13 cellular contexts compared by ENCODE assay signal in the genomic region with DNA sequence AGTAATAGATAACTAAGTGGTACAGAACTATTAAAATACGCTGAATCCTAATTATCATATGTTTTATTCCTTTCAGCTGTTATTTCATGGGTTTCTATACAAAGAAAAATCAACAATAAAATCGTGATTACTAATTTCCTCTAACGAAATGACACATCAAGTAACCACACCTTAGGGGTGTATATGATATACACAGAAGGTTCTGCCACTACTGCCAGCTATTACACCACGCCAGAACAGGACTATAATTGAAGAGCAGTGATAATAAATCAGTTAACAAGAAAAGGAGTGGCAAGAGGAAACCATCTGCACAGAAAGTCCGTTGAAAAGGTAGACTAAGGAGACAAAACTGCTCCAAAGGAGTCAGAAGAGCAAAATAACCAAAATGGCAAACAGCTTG. TPM values are rescaled to one million over a fixed set of nuclear protein-coding genes. Genes with fewer than 3 reads are reported as not detected.
DNase-seq lines count a peak whose midpoint lies in the region; ATAC-seq and TF ChIP-seq lines count a peak whose summit lies in the region.
"Had no signal": no experiment of that assay in that cellular context is flagged by ENCODE, and none has a peak within 500 bp of the region (broad histone marks: within the 10 kb centered on the region; RNA-seq: fewer than 3 reads in every experiment).

No MANE protein-coding gene starts in this region.

- peaks cover 53% of the 10 kb centered on the region for H3K36me3 Mint-ChIP-seq in Calu3 (ENCODE audit: insufficient read depth, unreplicated experiment)
- peaks cover 51% of the 10 kb centered on the region for H3K36me3 Mint-ChIP-seq in activated T-helper 17 cell treated with anti-CD3 and anti-CD28 coated beads, Interleukin-2, amount 50 U/mL, for 72 hours (ENCODE audit: low read depth)

- intact Hi-C loops in Calu3 (cut with micrococcal nuclease; ENCODE audit: unreplicated experiment) = no loop called here

- no peak for DNase-seq in Calu3
- no peak for DNase-seq in MG63
- DNase-seq in NAMALWA (ENCODE audit: low spot score) = no peak
- no peak for DNase-seq in stimulated activated CD4-positive, alpha-beta T cell treated with anti-CD3 and anti-CD28 coated beads, Interleukin-1b, Interleukin-23, amount 100 ng/mL, for 48 hours
- DNase-seq: COR-L47; NCI-H2171; psoas muscle; stimulated activated CD4-positive, alpha-beta T cell treated with anti-CD3 and anti-CD28 coated beads, Interleukin-2, amount 100 ng/mL, for 48 hours had no signal

- peak overlapping the region; percentile 68 to 77 for H3K27ac ChIP-seq in mucosa of rectum (ENCODE audit: low read depth in 2 of 2, low read length in 2 of 2)
- H3K27ac ChIP-seq: psoas muscle had no signal

- H3K9me3 ChIP-seq in MG63 (no peaks in the 10 kb centered on the region), mucosa of rectum (ENCODE audit: control insufficient read depth in 2 of 2, low read length in 2 of 2) (no peaks in the 10 kb centered on the region)
- H3K9me3 ChIP-seq: psoas muscle had no signal

- no TSS peak for BruUV-seq in Calu3 (replicated peaks; lab: Mats Ljungman, UMichigan)

- H3K27me3 Mint-ChIP-seq in Calu3 (ENCODE audit: unreplicated experiment) = no peaks in the 10 kb centered on the region
- no peaks in the 10 kb centered on the region for H3K27me3 Mint-ChIP-seq in activated T-helper 17 cell treated with anti-CD3 and anti-CD28 coated beads, Interleukin-2, amount 50 U/mL, for 72 hours

- H3K4me3 ChIP-seq in MG63 (0 out of 2 replicates have a peak overlapping the region, but pooled peaks have one; percentile 1), mucosa of rectum (ENCODE audit: low read length in 2 of 2) (peak overlapping the region in 1 of 2 donors; percentile 38)
- H3K4me3 ChIP-seq: psoas muscle had no signal

- H3K36me3 ChIP-seq in MG63 = peaks cover 54% of the 10 kb centered on the region
- peaks cover 2 to 3% of the 10 kb centered on the region in 2 donors for H3K36me3 ChIP-seq in mucosa of rectum (ENCODE audit: control insufficient read depth in 2 of 2, insufficient read depth in 2 of 2, low read length in 2 of 2)

- peak overlapping the region; percentile 90 for H3K27ac Mint-ChIP-seq in Calu3 (ENCODE audit: unreplicated experiment)
- H3K27ac Mint-ChIP-seq in activated T-helper 17 cell treated with anti-CD3 and anti-CD28 coated beads, Interleukin-2, amount 50 U/mL, for 72 hours = peak overlapping the region; percentile 73

- H3K9me3 Mint-ChIP-seq in Calu3 (ENCODE audit: low read depth, unreplicated experiment) = no peaks in the 10 kb centered on the region
- H3K9me3 Mint-ChIP-seq in activated T-helper 17 cell treated with anti-CD3 and anti-CD28 coated beads, Interleukin-2, amount 50 U/mL, for 72 hours = no peaks in the 10 kb centered on the region

- H3K4me3 Mint-ChIP-seq in Calu3 (ENCODE audit: low read depth, unreplicated experiment) = peak overlapping the region; percentile 86
- peak overlapping the region; percentile 99 for H3K4me3 Mint-ChIP-seq in activated T-helper 17 cell treated with anti-CD3 and anti-CD28 coated beads, Interleukin-2, amount 50 U/mL, for 72 hours

- peaks cover 18 to 50% of the 10 kb centered on the region in 2 donors for H3K4me1 ChIP-seq in mucosa of rectum (ENCODE audit: control insufficient read depth in 2 of 2, insufficient read depth in 2 of 2, low read length in 2 of 2)

- peak; percentile 51 for ATAC-seq in activated T-helper 17 cell treated with anti-CD3 and anti-CD28 coated beads, Interleukin-2, amount 50 U/mL, for 72 hours (replicated peaks)
- ATAC-seq in GM21737 (IDR thresholded peaks at IDR 0.05; ENCODE audit: unreplicated experiment) (no peak), HG03280 (IDR thresholded peaks at IDR 0.05; ENCODE audit: unreplicated experiment) (no peak)

- peaks cover 52% of the 10 kb centered on the region for H3K4me1 Mint-ChIP-seq in Calu3 (ENCODE audit: low read depth, unreplicated experiment)
- peaks cover 35% of the 10 kb centered on the region for H3K4me1 Mint-ChIP-seq in activated T-helper 17 cell treated with anti-CD3 and anti-CD28 coated beads, Interleukin-2, amount 50 U/mL, for 72 hours

- CTCF ChIA-PET in Calu3 (lab: Charles Lee) = no interaction called here

- H3K27me3 ChIP-seq in MG63 (no peaks in the 10 kb centered on the region), mucosa of rectum (ENCODE audit: control insufficient read depth in 2 of 2, insufficient read depth in 2 of 2, low read length in 2 of 2) (no peaks in the 10 kb centered on the region)

- H3K9ac ChIP-seq in mucosa of rectum (ENCODE audit: low read depth in 1 of 2, low read length in 2 of 2) = peak overlapping the region in 1 of 2 donors; percentile 36

- TF ChIP-seq CTCF in Calu3 (IDR thresholded peaks at IDR 0.05; ENCODE audit: unreplicated experiment) = no peak

RNA-seq across cellular contexts. Expression of gene FARSB, which starts 3.0 kb away (rescaled TPM):
- total RNA-seq in Calu3 (2022) = 50.6 and 67.6 TPM in 2 replicates
- 8.9 and 11.0 TPM in 2 replicates for total RNA-seq in MG63 (2014; rRNA removed; shearing (Covaris generic); ENCODE audit: low replicate concordance)
- 10 to 100 TPM; 23.2 to 48.6 TPM for total RNA-seq in activated T-helper 17 cell treated with anti-CD3 and anti-CD28 coated beads, Interleukin-2, amount 50 U/mL, for 72 hours

RNA-seq across cellular contexts. Expression of gene MOGAT1, which starts 18.6 kb away (rescaled TPM):
- 35.9 and 51.2 TPM in 2 replicates for total RNA-seq in Calu3 (2022)
- total RNA-seq in MG63 (2014; rRNA removed; shearing (Covaris generic); ENCODE audit: low replicate concordance) = not detected in 2 replicates
- not detected for total RNA-seq in activated T-helper 17 cell treated with anti-CD3 and anti-CD28 coated beads, Interleukin-2, amount 50 U/mL, for 72 hours
- total RNA-seq: H4, psoas muscle had no signal

Comparison
In these comparisons a context has a peak if more than half of its experiments do, and no peak if none do; other contexts are left out.
1. RNA of gene MOGAT1, which starts 18.6 kb away (total RNA-seq): 35.9 to 51.2 TPM in Calu3; not detected in MG63 and not detected in activated T-helper 17 cell treated with anti-CD3 and anti-CD28 coated beads, Interleukin-2, amount 50 U/mL, for 72 hours; every median in the first group is over 10 times any median in the second.